ENCODE assay signal across 22 cellular contexts in the genomic region with DNA sequence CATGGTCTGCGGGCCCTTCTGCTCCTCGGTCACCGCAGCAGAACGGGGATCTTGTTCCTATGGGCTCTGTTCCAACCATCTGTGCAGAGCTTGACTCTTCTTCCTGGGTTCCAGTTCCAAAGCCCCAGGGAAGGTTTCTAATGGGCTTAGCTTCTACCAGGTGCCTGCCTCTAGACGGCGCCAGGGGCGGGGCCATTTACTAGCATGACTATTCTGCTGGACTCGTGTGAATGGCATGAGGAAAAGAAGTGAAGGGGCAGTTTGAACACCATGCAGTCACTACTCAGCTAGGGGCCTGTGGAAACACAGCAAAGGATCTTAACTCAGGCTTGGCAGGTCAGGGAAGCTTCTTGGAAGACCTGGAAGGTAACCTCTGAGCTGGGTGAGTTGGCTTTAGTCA.
DNase-seq lines count a peak whose midpoint lies in the region; ATAC-seq and TF ChIP-seq lines count a peak whose summit lies in the region.
"Had no signal": no experiment of that assay in that cellular context is flagged by ENCODE, and none has a peak within 500 bp of the region (broad histone marks: within the 10 kb centered on the region; RNA-seq: fewer than 3 reads in every experiment).

No MANE protein-coding gene starts in this region.

- H3K36me3 ChIP-seq in IMR-90 (ENCODE audit: control insufficient read depth, insufficient read depth, low read length), result no peaks in the 10 kb centered on the region
- no peaks in the 10 kb centered on the region for H3K36me3 ChIP-seq in Panc1 (ENCODE audit: control insufficient read depth, insufficient read depth, low read length)
- H3K36me3 ChIP-seq in ascending aorta, result no peaks in the 10 kb centered on the region
- H3K36me3 ChIP-seq: thoracic aorta had no signal

- H3K18ac ChIP-seq in IMR-90 (ENCODE audit: low read depth, low read length), result no peak overlapping the region

- no peak overlapping the region for H2BK120ac ChIP-seq in IMR-90 (ENCODE audit: low read depth, low read length)

- CTCF ChIA-PET in IMR-90 (lab: Yijun Ruan, JAX) (no interaction called here), Panc1 (lab: Charles Lee) (no interaction called here)

- H3K9me1 ChIP-seq in IMR-90 (ENCODE audit: insufficient read depth, low read length), result no peaks in the 10 kb centered on the region; the same call in 1 of the 2 replicates

- DNase-seq in EL (peak; percentile 34), IMR-90 (peak; percentile 22), Panc1 (ENCODE audit: low read depth, low spot score) (no peak), kidney tubule cell (ENCODE audit: low spot score) (peak; percentile 79), HuH-7.5 (ENCODE audit: low spot score) (no peak), ascending aorta (ENCODE audit: low spot score in 2 of 2) (no peak)
- DNase-seq: activated CD4-positive, alpha-beta T cell treated with anti-CD3 and anti-CD28 coated beads for 1 hour; activated CD8-positive, alpha-beta T cell treated with anti-CD3 and anti-CD28 coated beads, Interleukin-2, amount 10 ng/mL, durations not matched to agents 7 days and 5 days; Caco-2; cortex of kidney; GOT3; left ventricle myocardium superior; naive B cell; NCI-H1105; NCI-H2081; NCI-H510A treated with DMSO at 0.1 percent for 48 hours; stimulated activated naive CD4-positive, alpha-beta T cell treated with Interleukin-2 at 50 U/mL for 16 hours had no signal

- no peak overlapping the region for H2BK5ac ChIP-seq in IMR-90 (ENCODE audit: low read depth, low read length, poor library complexity, severe bottlenecking)

- H3K14ac ChIP-seq in IMR-90 (replicated peaks; ENCODE audit: low read depth, low read length), result no peak overlapping the region

- no peak overlapping the region for H3K4ac ChIP-seq in IMR-90 (ENCODE audit: low read depth, low read length)

- BruUV-seq in IMR-90 (replicated peaks; lab: Mats Ljungman, UMichigan) (no TSS peak), Panc1 (replicated peaks; lab: Mats Ljungman, UMichigan) (no TSS peak)

- no peak overlapping the region for H3K56ac ChIP-seq in IMR-90 (ENCODE audit: extremely low read depth, insufficient read depth, low read length)

- no peaks in the 10 kb centered on the region for H3K79me1 ChIP-seq in IMR-90 (ENCODE audit: low read depth in 1 of 2, low read length in 2 of 2)

- no peak for TF ChIP-seq RAD21 in IMR-90 (IDR thresholded peaks at IDR 0.05; ENCODE audit: low read length)

- no peak overlapping the region for H4K8ac ChIP-seq in IMR-90 (ENCODE audit: low read depth in 2 of 2, low read length in 2 of 2)

- H3K4me1 ChIP-seq in IMR-90 (ENCODE audit: control insufficient read depth, insufficient read depth, low read length) (no peaks in the 10 kb centered on the region), Panc1 (ENCODE audit: control insufficient read depth, insufficient read depth, low read length) (no peaks in the 10 kb centered on the region), ascending aorta (no peaks in the 10 kb centered on the region)
- H3K4me1 ChIP-seq: Caco-2 had no signal

- no peak overlapping the region for H4K91ac ChIP-seq in IMR-90 (ENCODE audit: insufficient read depth, low read depth, low read length)

- H4K20me1 ChIP-seq in IMR-90 (ENCODE audit: insufficient read depth, low read length), result no peaks in the 10 kb centered on the region

- intact Hi-C loops in IMR-90 (cut with micrococcal nuclease), result no loop called here
- intact Hi-C loops in Panc1 (cut with micrococcal nuclease; ENCODE audit: unreplicated experiment), result no loop called here
- intact Hi-C loops in ascending aorta (cut with DNase I), result no loop called here

- no peak overlapping the region for H2AK9ac ChIP-seq in IMR-90 (replicated peaks; ENCODE audit: low read depth, low read length, poor library complexity)

- no peak for ATAC-seq in IMR-90 (ENCODE audit: low read depth)
- 0 out of 2 replicates have a peak, but pooled peaks have one; percentile 19 for ATAC-seq in Panc1
- ATAC-seq in GM21515 (IDR thresholded peaks at IDR 0.05; ENCODE audit: unreplicated experiment), result no peak
- no peak for ATAC-seq in GM21529 (IDR thresholded peaks at IDR 0.05; ENCODE audit: unreplicated experiment)
- ATAC-seq: activated CD8-positive, alpha-beta T cell treated with anti-CD3 and anti-CD28 coated beads, Interleukin-2, amount 10 ng/mL, durations not matched to agents 7 days and 5 days; HepG2 had no signal

- in situ Hi-C loops in IMR-90 (cut with MboI; ENCODE audit: low sequenced_read_pairs) (no loop called here), Panc1 (cut with HindIII; ENCODE audit: low pct_unique_long_range_greater_than_20kb, low sequenced_read_pairs) (no loop called here)

- no peaks in the 10 kb centered on the region; the same call in 1 of the 2 replicates for H3K27me3 ChIP-seq in IMR-90 (ENCODE audit: control insufficient read depth, insufficient read depth, low read length)
- no peaks in the 10 kb centered on the region for H3K27me3 ChIP-seq in Panc1 (ENCODE audit: control insufficient read depth, insufficient read depth, low read length)
- H3K27me3 ChIP-seq in ascending aorta, result no peaks in the 10 kb centered on the region

- H2AK5ac ChIP-seq in IMR-90 (ENCODE audit: low read depth, low read length), result no peak overlapping the region

- dilution Hi-C loops in IMR-90 (cut with HindIII; ENCODE audit: low sequenced_read_pairs, unreplicated experiment), result no loop called here

- no peak for TF ChIP-seq CTCF in IMR-90 (conservative IDR thresholded peaks at IDR 0.05; ENCODE audit: low read depth, low read length)
- TF ChIP-seq CTCF in Panc1 (IDR thresholded peaks at IDR 0.05), result no peak
- TF ChIP-seq CTCF in ascending aorta (IDR thresholded peaks at IDR 0.05), result no peak

- TF ChIP-seq POLR2A in IMR-90 (IDR thresholded peaks at IDR 0.05; ENCODE audit: low read depth, low read length), result no peak

- H4K5ac ChIP-seq in IMR-90 (ENCODE audit: low read depth, low read length), result no peak overlapping the region

- H3K27ac ChIP-seq in IMR-90 (ENCODE audit: insufficient read depth, low read length) (no peak overlapping the region), Panc1 (ENCODE audit: low read length) (no peak overlapping the region), ascending aorta (no peak overlapping the region)
- H3K27ac ChIP-seq: C4-2B, thoracic aorta had no signal

- no CpG with 5 or more reads among the region's 8 CpGs for WGBS in IMR-90 (ENCODE audit: extremely low coverage in 2 of 2, insufficient read length in 1 of 2), 2 experiments

- H3K9me3 ChIP-seq in IMR-90 (ENCODE audit: control insufficient read depth, insufficient read depth, low read length) (no peaks in the 10 kb centered on the region), Panc1 (ENCODE audit: control insufficient read depth, insufficient read depth, low read depth, low read length) (no peaks in the 10 kb centered on the region), ascending aorta (no peaks in the 10 kb centered on the region)
- H3K9me3 ChIP-seq: Caco-2, thoracic aorta had no signal

- H3K9ac ChIP-seq in IMR-90 (ENCODE audit: low read depth, low read length), result no peak overlapping the region

- H3K23ac ChIP-seq in IMR-90 (ENCODE audit: low read depth, low read length), result no peak overlapping the region

- no peak overlapping the region for H3K4me2 ChIP-seq in IMR-90 (ENCODE audit: low read depth, low read length)

- no peak overlapping the region for H2BK20ac ChIP-seq in IMR-90 (ENCODE audit: low read depth, low read length)

- no peak overlapping the region for H2AFZ ChIP-seq in IMR-90 (replicated peaks; ENCODE audit: low read length, poor library complexity)

- POLR2A ChIA-PET in IMR-90 (lab: Charles Lee; ENCODE audit: unreplicated experiment), result no interaction called here
- POLR2A ChIA-PET in Panc1 (lab: Charles Lee), result no interaction called here

- H3K4me3 ChIP-seq in IMR-90 (ENCODE audit: insufficient read depth, low read depth, low read length) (no peak overlapping the region), Panc1 (ENCODE audit: low read depth in 2 of 2, low read length in 2 of 2) (no peak overlapping the region), ascending aorta (no peak overlapping the region)
- H3K4me3 ChIP-seq: thoracic aorta had no signal

- H2BK15ac ChIP-seq in IMR-90 (ENCODE audit: low read depth, low read length), result no peak overlapping the region

TF ChIP-seq in IMR-90, 13 proteins besides CTCF, POLR2A, EP300 and RAD21:
- TF ChIP-seq NFE2L2 (IDR thresholded peaks at IDR 0.05; ENCODE audit: low read depth, low read length), result no peak
- TF ChIP-seq MAFK (IDR thresholded peaks at IDR 0.05; ENCODE audit: low read depth, low read length), result no peak
- no peak for TF ChIP-seq CEBPB (IDR thresholded peaks at IDR 0.05; ENCODE audit: low read depth, low read length)
- TF ChIP-seq RFX5 (IDR thresholded peaks at IDR 0.05; ENCODE audit: low read depth, low read length), result no peak
- TF ChIP-seq RCOR1 (IDR thresholded peaks at IDR 0.05; ENCODE audit: insufficient replicate concordance, low read length), result no peak
- TF ChIP-seq MAZ (IDR thresholded peaks at IDR 0.05; ENCODE audit: borderline replicate concordance, low read depth, low read length), result no peak
TF ChIP-seq in IMR-90: peak in this region for 0.

Comparison
In these comparisons a context has a peak if more than half of its experiments do, and no peak if none do; other contexts are left out.
1. DNase-seq: peak in EL (single experiment), IMR-90 (single experiment) and kidney tubule cell (single experiment); none in Panc1 (single experiment), HuH-7.5 (single experiment) and ascending aorta (0 of 2).